ENCODE assay signal across 10 cellular contexts in genomic region chr19:35040474-35040825, GRCh38. TPM values are rescaled to one million over a fixed set of nuclear protein-coding genes. Genes with fewer than 3 reads are reported as not detected.
DNase-seq lines count a peak whose midpoint lies in the region; ATAC-seq and TF ChIP-seq lines count a peak whose summit lies in the region.
"Had no signal": no experiment of that assay in that cellular context is flagged by ENCODE, and none has a peak within 500 bp of the region (broad histone marks: within the 10 kb centered on the region; RNA-seq: fewer than 3 reads in every experiment).

No MANE protein-coding gene starts in this region.

- H3K4me3 ChIP-seq in mesenchymal stem cell (ENCODE audit: insufficient read depth in 1 of 2, low read depth in 1 of 2, low read length in 2 of 2) (no peak overlapping the region), stomach (peak overlapping the region; percentile 18 to 41 (median 22))

- peak overlapping the region; percentile 91 to 92 for H3K18ac ChIP-seq in mesenchymal stem cell (ENCODE audit: low read depth in 1 of 2, low read length in 2 of 2)

- no peaks in the 10 kb centered on the region for H3K36me3 Mint-ChIP-seq in activated CD4-positive, alpha-beta T cell treated with anti-CD3 and anti-CD28 coated beads for 36 hours (ENCODE audit: low read depth)
- no peaks in the 10 kb centered on the region for H3K36me3 Mint-ChIP-seq in activated naive CD8-positive, alpha-beta T cell treated with anti-CD3 and anti-CD28 coated beads, Interleukin-2, amount 10 ng/mL, durations not matched to agents 7 days and 5 days

- H3K27me3 ChIP-seq in mesenchymal stem cell (ENCODE audit: control insufficient read depth in 1 of 2, insufficient read depth in 1 of 2, low read length in 2 of 2) (peaks cover 0 to 11% of the 10 kb centered on the region in 2 experiments), stomach (peaks cover 0 to 33% (median 0%) of the 10 kb centered on the region in 3 donors)

- TF ChIP-seq EP300 in stomach (IDR thresholded peaks at IDR 0.05): no peak

- H3K9me3 ChIP-seq in mesenchymal stem cell (ENCODE audit: control insufficient read depth, low read length) (no peaks in the 10 kb centered on the region), stomach (no peaks in the 10 kb centered on the region)
- H3K9me3 ChIP-seq: ascending aorta had no signal

- peak overlapping the region in 1 of 2 experiments; percentile 26 for H3K14ac ChIP-seq in mesenchymal stem cell (ENCODE audit: low read length in 2 of 2)

- H4K8ac ChIP-seq in mesenchymal stem cell (ENCODE audit: low read length): peak overlapping the region; percentile 83

- H3K9me3 Mint-ChIP-seq in activated CD4-positive, alpha-beta T cell treated with anti-CD3 and anti-CD28 coated beads for 36 hours (ENCODE audit: low read depth): no peaks in the 10 kb centered on the region
- H3K9me3 Mint-ChIP-seq in activated naive CD8-positive, alpha-beta T cell treated with anti-CD3 and anti-CD28 coated beads, Interleukin-2, amount 10 ng/mL, durations not matched to agents 7 days and 5 days: no peaks in the 10 kb centered on the region

- H2BK5ac ChIP-seq in mesenchymal stem cell (ENCODE audit: low read depth, low read length, poor library complexity, severe bottlenecking): no peak overlapping the region

- H3K36me3 ChIP-seq in mesenchymal stem cell (ENCODE audit: control insufficient read depth in 1 of 2, insufficient read depth in 2 of 2, low read depth in 1 of 2, low read length in 2 of 2) (no peaks in the 10 kb centered on the region), stomach (no peaks in the 10 kb centered on the region)
- H3K36me3 ChIP-seq: ascending aorta had no signal

- H3K4ac ChIP-seq in mesenchymal stem cell (ENCODE audit: low read depth in 1 of 2, low read length in 2 of 2): peak overlapping the region; percentile 5 to 67

- peaks cover 4% of the 10 kb centered on the region for H3K27me3 Mint-ChIP-seq in activated CD4-positive, alpha-beta T cell treated with anti-CD3 and anti-CD28 coated beads for 36 hours
- H3K27me3 Mint-ChIP-seq in activated naive CD8-positive, alpha-beta T cell treated with anti-CD3 and anti-CD28 coated beads, Interleukin-2, amount 10 ng/mL, durations not matched to agents 7 days and 5 days: peaks cover 7% of the 10 kb centered on the region

- WGBS in mesenchymal stem cell: 85% methylated on average over 11 of the region's 11 CpGs
- whole genome bisulfite sequencing in stomach, 5 donors: 13 to 34% (median 19%) methylated on average over 11 of the region's 11 CpGs

- CTCF ChIA-PET in activated CD4-positive, alpha-beta T cell treated with anti-CD3 and anti-CD28 coated beads for 36 hours (lab: Charles Lee): no interaction called here

- H2AK5ac ChIP-seq in mesenchymal stem cell (ENCODE audit: low read length, severe bottlenecking): peak overlapping the region; percentile 26

- no peak for TF ChIP-seq POLR2A in stomach (IDR thresholded peaks at IDR 0.05)

- no peak overlapping the region for H3K23ac ChIP-seq in mesenchymal stem cell (ENCODE audit: low read length in 2 of 2)

- no peak for DNase-seq in activated CD4-positive, alpha-beta T cell treated with anti-CD3 and anti-CD28 coated beads for 36 hours
- DNase-seq in activated CD4-positive, alpha-beta T cell treated with anti-CD3 and anti-CD28 coated beads for 1 hour: no peak
- no peak for DNase-seq in activated naive CD8-positive, alpha-beta T cell treated with anti-CD3 and anti-CD28 coated beads, Interleukin-2, amount 10 ng/mL, durations not matched to agents 7 days and 5 days
- no peak for DNase-seq in mesenchymal stem cell
- no peak for DNase-seq in stomach
- no peak for DNase-seq in RPMI8226
- DNase-seq in OCI-M2 (lab: John Stamatoyannopoulos, UW; ENCODE audit: unreplicated experiment): no peak

- peak overlapping the region; percentile 66 for H2BK120ac ChIP-seq in mesenchymal stem cell (ENCODE audit: low read depth, low read length)

- intact Hi-C loops in activated CD4-positive, alpha-beta T cell treated with anti-CD3 and anti-CD28 coated beads for 36 hours (cut with DNase I, micrococcal nuclease): no loop called here
- intact Hi-C loops in stomach (cut with DNase I; ENCODE audit: low total_unique reads): no loop called here

- no peak overlapping the region for H2AFZ ChIP-seq in mesenchymal stem cell (ENCODE audit: low read depth, low read length)

- H3K9ac ChIP-seq in mesenchymal stem cell (ENCODE audit: low read length): peak overlapping the region; percentile 17

- H2BK15ac ChIP-seq in mesenchymal stem cell (ENCODE audit: low read depth, poor library complexity, severe bottlenecking): peak overlapping the region; percentile 82

- no peak overlapping the region for H3K27ac ChIP-seq in mesenchymal stem cell (ENCODE audit: low read length, poor library complexity, severe bottlenecking)
- peak overlapping the region; percentile 79 to 92 (median 86) for H3K27ac ChIP-seq in stomach

- TF ChIP-seq CTCF in stomach (IDR thresholded peaks at IDR 0.05): no peak

- peak; percentile 15 for ATAC-seq in activated CD4-positive, alpha-beta T cell treated with anti-CD3 and anti-CD28 coated beads for 36 hours
- ATAC-seq in activated naive CD8-positive, alpha-beta T cell treated with anti-CD3 and anti-CD28 coated beads, Interleukin-2, amount 10 ng/mL, durations not matched to agents 7 days and 5 days (ENCODE audit: low read depth): no peak
- no peak for ATAC-seq in GM19023 (IDR thresholded peaks at IDR 0.05; ENCODE audit: unreplicated experiment)

- H3K4me1 Mint-ChIP-seq in activated CD4-positive, alpha-beta T cell treated with anti-CD3 and anti-CD28 coated beads for 36 hours: peaks cover 22% of the 10 kb centered on the region
- peaks cover 18% of the 10 kb centered on the region for H3K4me1 Mint-ChIP-seq in activated naive CD8-positive, alpha-beta T cell treated with anti-CD3 and anti-CD28 coated beads, Interleukin-2, amount 10 ng/mL, durations not matched to agents 7 days and 5 days

- POLR2A ChIA-PET in activated CD4-positive, alpha-beta T cell treated with anti-CD3 and anti-CD28 coated beads for 36 hours (lab: Charles Lee): no interaction called here
- POLR2A ChIA-PET in activated naive CD8-positive, alpha-beta T cell treated with anti-CD3 and anti-CD28 coated beads, Interleukin-2, amount 10 ng/mL, durations not matched to agents 7 days and 5 days (lab: Charles Lee): no interaction called here

- peak overlapping the region; percentile 45 to 97 for H2BK12ac ChIP-seq in mesenchymal stem cell (ENCODE audit: low read length in 2 of 2)

- H3K79me1 ChIP-seq in mesenchymal stem cell (replicated peaks; ENCODE audit: low read length, poor library complexity, severe bottlenecking): no peaks in the 10 kb centered on the region

- peak overlapping the region; percentile 9 for H3K27ac Mint-ChIP-seq in activated CD4-positive, alpha-beta T cell treated with anti-CD3 and anti-CD28 coated beads for 36 hours
- H3K27ac Mint-ChIP-seq in activated naive CD8-positive, alpha-beta T cell treated with anti-CD3 and anti-CD28 coated beads, Interleukin-2, amount 10 ng/mL, durations not matched to agents 7 days and 5 days: peak overlapping the region; percentile 7

- peak overlapping the region; percentile 50 for H3K4me3 Mint-ChIP-seq in activated CD4-positive, alpha-beta T cell treated with anti-CD3 and anti-CD28 coated beads for 36 hours
- peak overlapping the region; percentile 33 for H3K4me3 Mint-ChIP-seq in activated naive CD8-positive, alpha-beta T cell treated with anti-CD3 and anti-CD28 coated beads, Interleukin-2, amount 10 ng/mL, durations not matched to agents 7 days and 5 days

- no peak overlapping the region for H3K4me2 ChIP-seq in mesenchymal stem cell (ENCODE audit: low read length, poor library complexity, severe bottlenecking)

- peaks cover 33% of the 10 kb centered on the region for H3K4me1 ChIP-seq in mesenchymal stem cell (ENCODE audit: control insufficient read depth, insufficient read depth, low read depth, low read length)
- H3K4me1 ChIP-seq in stomach: peaks cover 30 to 81% (median 54%) of the 10 kb centered on the region in 4 donors

- H4K91ac ChIP-seq in mesenchymal stem cell (ENCODE audit: low read length): peak overlapping the region; percentile 92

RNA-seq across cellular contexts. Expression of gene HPN, which starts 1.1 kb away (rescaled TPM):
- under 1 TPM in 1 of 2 experiments, not detected in 1; 0.09 TPM for total RNA-seq in activated CD4-positive, alpha-beta T cell treated with anti-CD3 and anti-CD28 coated beads for 36 hours
- total RNA-seq in activated naive CD8-positive, alpha-beta T cell treated with anti-CD3 and anti-CD28 coated beads, Interleukin-2, amount 10 ng/mL, durations not matched to agents 7 days and 5 days: under 1 TPM in 1 of 2 experiments, not detected in 1; 0.20 TPM
- 0.21 TPM for polyA plus RNA-seq in mesenchymal stem cell (2013, experiment 1 of 2)
- polyA plus RNA-seq in mesenchymal stem cell (2013, experiment 2 of 2): 0.15 TPM
- 10 to 100 TPM in 4 of 5 donors, not detected in 1; 14.7 to 45.2 (median 21.9) TPM for total RNA-seq in stomach
- 10 to 100 TPM; 19.2 to 39.4 (median 33.7) TPM for polyA plus RNA-seq in stomach
- total RNA-seq: fibroblast of villous mesenchyme had no signal

RNA-seq across cellular contexts. Expression of gene SCN1B, which starts 10.2 kb away (rescaled TPM):
- total RNA-seq in activated CD4-positive, alpha-beta T cell treated with anti-CD3 and anti-CD28 coated beads for 36 hours: 1 to 10 TPM; 1.3 to 1.6 TPM
- total RNA-seq in activated naive CD8-positive, alpha-beta T cell treated with anti-CD3 and anti-CD28 coated beads, Interleukin-2, amount 10 ng/mL, durations not matched to agents 7 days and 5 days: 1 to 10 TPM in 1 of 2 experiments, under 1 TPM in 1; 0.85 to 1.2 TPM
- polyA plus RNA-seq in mesenchymal stem cell (2013, experiment 1 of 2): 4.9 TPM
- polyA plus RNA-seq in mesenchymal stem cell (2013, experiment 2 of 2): 5.4 TPM
- total RNA-seq in stomach: 10 to 100 TPM in 1 of 5 donors, 1 to 10 TPM in 3, not detected in 1; 1.3 to 36.6 (median 3.5) TPM
- polyA plus RNA-seq in stomach: 1 to 10 TPM; 3.7 to 8.6 (median 6.1) TPM

RNA-seq across cellular contexts. Expression of gene GRAMD1A, which starts 40.3 kb away (rescaled TPM):
- total RNA-seq in activated CD4-positive, alpha-beta T cell treated with anti-CD3 and anti-CD28 coated beads for 36 hours: 100 to 1,000 TPM; 185 to 227 TPM
- 100 to 1,000 TPM; 173 to 187 TPM for total RNA-seq in activated naive CD8-positive, alpha-beta T cell treated with anti-CD3 and anti-CD28 coated beads, Interleukin-2, amount 10 ng/mL, durations not matched to agents 7 days and 5 days
- 54.4 TPM for polyA plus RNA-seq in mesenchymal stem cell (2013, experiment 1 of 2)
- polyA plus RNA-seq in mesenchymal stem cell (2013, experiment 2 of 2): 53.5 TPM
- total RNA-seq in stomach: 10 to 100 TPM; 39.7 to 74.1 (median 48.1) TPM
- polyA plus RNA-seq in stomach: 10 to 100 TPM; 29.8 to 52.2 (median 34.4) TPM

Comparison
In these comparisons a context has a peak if more than half of its experiments do, and no peak if none do; other contexts are left out.
1. H3K4me3 ChIP-seq: peak in stomach (4 of 4); none in mesenchymal stem cell (0 of 2).